ENCODE assay signal across 9 cellular contexts in genomic region chr13:99280166-99280565, GRCh38. TPM values are rescaled to one million over a fixed set of nuclear protein-coding genes. Genes with fewer than 3 reads are reported as not detected.
DNase-seq lines count a peak whose midpoint lies in the region; ATAC-seq and TF ChIP-seq lines count a peak whose summit lies in the region.
"Had no signal": no experiment of that assay in that cellular context is flagged by ENCODE, and none has a peak within 500 bp of the region (broad histone marks: within the 10 kb centered on the region; RNA-seq: fewer than 3 reads in every experiment).

No MANE protein-coding gene starts in this region.

- no peaks in the 10 kb centered on the region for H3F3A ChIP-seq in smooth muscle cell (ENCODE audit: low read depth)

- no peak overlapping the region for H2AFZ ChIP-seq in smooth muscle cell (ENCODE audit: low read depth)

- no peak overlapping the region for H3K4me3 Mint-ChIP-seq in activated CD4-positive, alpha-beta T cell treated with anti-CD3 and anti-CD28 coated beads, Interleukin-2, amount 10 ng/mL, durations not matched to agents 24 days and 14 days

- H3K4me3 ChIP-seq in RWPE2 (ENCODE audit: severe bottlenecking): no peak overlapping the region
- no peak overlapping the region for H3K4me3 ChIP-seq in smooth muscle cell
- H3K4me3 ChIP-seq: A549 had no signal

- peaks cover 67% of the 10 kb centered on the region for H3K4me1 Mint-ChIP-seq in activated CD4-positive, alpha-beta T cell treated with anti-CD3 and anti-CD28 coated beads, Interleukin-2, amount 10 ng/mL, durations not matched to agents 24 days and 14 days

- H3K36me3 Mint-ChIP-seq in activated CD4-positive, alpha-beta T cell treated with anti-CD3 and anti-CD28 coated beads, Interleukin-2, amount 10 ng/mL, durations not matched to agents 24 days and 14 days (ENCODE audit: low read depth): peaks cover 28% of the 10 kb centered on the region

- H3K36me3 ChIP-seq in RWPE2 (ENCODE audit: low read depth) (0 out of 2 replicates have a peak, but pooled peaks cover 3% of the 10 kb centered on the region), smooth muscle cell (ENCODE audit: low read depth) (no peaks in the 10 kb centered on the region)

- peak; percentile 52; the same call in 2 of the 3 replicates for ATAC-seq in RWPE2 (ENCODE audit: low read depth)
- ATAC-seq in HG02798 (IDR thresholded peaks at IDR 0.05; ENCODE audit: poor library complexity, unreplicated experiment): no peak
- ATAC-seq: A549 had no signal

- H3K9me3 Mint-ChIP-seq in activated CD4-positive, alpha-beta T cell treated with anti-CD3 and anti-CD28 coated beads, Interleukin-2, amount 10 ng/mL, durations not matched to agents 24 days and 14 days: no peaks in the 10 kb centered on the region

- no peak overlapping the region for H3K27ac Mint-ChIP-seq in activated CD4-positive, alpha-beta T cell treated with anti-CD3 and anti-CD28 coated beads, Interleukin-2, amount 10 ng/mL, durations not matched to agents 24 days and 14 days

- WGBS in smooth muscle cell (ENCODE audit: low lambda C conversion rate): 74% methylated on average over 3 of the region's 3 CpGs

- H3K4me1 ChIP-seq in RWPE2 (ENCODE audit: insufficient read depth, poor library complexity, severe bottlenecking) (no peaks in the 10 kb centered on the region), smooth muscle cell (ENCODE audit: low read depth) (peaks cover 23% of the 10 kb centered on the region)
- H3K4me1 ChIP-seq: A549 had no signal

- H4K20me1 ChIP-seq in smooth muscle cell (ENCODE audit: low read depth): no peaks in the 10 kb centered on the region

- no peak overlapping the region for H3K27ac ChIP-seq in RWPE2 (ENCODE audit: poor library complexity, severe bottlenecking)
- H3K27ac ChIP-seq in smooth muscle cell (ENCODE audit: low read depth): peak overlapping the region; percentile 51
- H3K27ac ChIP-seq: A549 had no signal

- no peak overlapping the region for H3K9ac ChIP-seq in smooth muscle cell (ENCODE audit: low read depth)

- peak; percentile 51 for DNase-seq in activated CD4-positive, alpha-beta T cell treated with anti-CD3 and anti-CD28 coated beads, Interleukin-2, amount 10 ng/mL, durations not matched to agents 24 days and 14 days
- no peak for DNase-seq in activated CD4-positive, alpha-beta T cell treated with anti-CD3 and anti-CD28 coated beads, Interleukin-2, amount 50 U/mL, for 4 hours
- no peak for DNase-seq in RWPE2 (ENCODE audit: low spot score)
- DNase-seq in fibroblast of peridontal ligament (ENCODE audit: extremely low read depth): peak; percentile 73
- no peak for DNase-seq in smooth muscle cell (lab: John Stamatoyannopoulos, UW; ENCODE audit: unreplicated experiment)
- no peak for DNase-seq in GDM1 (lab: John Stamatoyannopoulos, UW)
- DNase-seq in superior temporal gyrus (ENCODE audit: extremely low spot score): no peak

- intact Hi-C loops in activated CD4-positive, alpha-beta T cell treated with anti-CD3 and anti-CD28 coated beads, Interleukin-2, amount 10 ng/mL, durations not matched to agents 24 days and 14 days (cut with micrococcal nuclease): no loop called here

- no peak overlapping the region for H3K4me2 ChIP-seq in smooth muscle cell
- H3K4me2 ChIP-seq: A549 had no signal

- no peaks in the 10 kb centered on the region for H3K79me2 ChIP-seq in smooth muscle cell (ENCODE audit: low read depth)

- H3K9me3 ChIP-seq in RWPE2 (ENCODE audit: severe bottlenecking): no peaks in the 10 kb centered on the region
- H3K9me3 ChIP-seq in smooth muscle cell (replicated peaks; ENCODE audit: low read depth): no peaks in the 10 kb centered on the region
- H3K9me3 ChIP-seq: A549 had no signal

- TF ChIP-seq CTCF in RWPE2 (IDR thresholded peaks at IDR 0.05; ENCODE audit: poor library complexity, severe bottlenecking) (no peak), smooth muscle cell (IDR thresholded peaks at IDR 0.05; ENCODE audit: borderline replicate concordance, insufficient read depth, poor library complexity, severe bottlenecking) (no peak)

- no peaks in the 10 kb centered on the region for H3K27me3 ChIP-seq in RWPE2 (ENCODE audit: insufficient read depth, poor library complexity, severe bottlenecking)
- no peaks in the 10 kb centered on the region for H3K27me3 ChIP-seq in smooth muscle cell (ENCODE audit: low read depth)

- no peaks in the 10 kb centered on the region for H3K27me3 Mint-ChIP-seq in activated CD4-positive, alpha-beta T cell treated with anti-CD3 and anti-CD28 coated beads, Interleukin-2, amount 10 ng/mL, durations not matched to agents 24 days and 14 days

RNA-seq across cellular contexts. Expression of gene GPR18, which starts 22.0 kb away (rescaled TPM):
- 5.9 and 6.3 TPM in 2 replicates for total RNA-seq in activated CD4-positive, alpha-beta T cell treated with anti-CD3 and anti-CD28 coated beads, Interleukin-2, amount 10 ng/mL, durations not matched to agents 24 days and 14 days
- 0.36 TPM in 1 of 2 replicates, not detected in the other for total RNA-seq in smooth muscle cell
- polyA plus RNA-seq in smooth muscle cell: 0.38 TPM in 1 of 2 replicates, not detected in the other
- polyA plus RNA-seq: A549 had no signal

RNA-seq across cellular contexts. Expression of gene GPR183, which starts 27.0 kb away (rescaled TPM):
- 36.8 and 37.1 TPM in 2 replicates for total RNA-seq in activated CD4-positive, alpha-beta T cell treated with anti-CD3 and anti-CD28 coated beads, Interleukin-2, amount 10 ng/mL, durations not matched to agents 24 days and 14 days
- total RNA-seq in smooth muscle cell: 33.0 and 46.4 TPM in 2 replicates
- polyA plus RNA-seq in smooth muscle cell: 26.8 and 32.4 TPM in 2 replicates
- polyA plus RNA-seq: A549 had no signal

Comparison
In these comparisons a context has a peak if more than half of its experiments do, and no peak if none do; other contexts are left out.
1. DNase-seq: peak in activated CD4-positive, alpha-beta T cell treated with anti-CD3 and anti-CD28 coated beads, Interleukin-2, amount 10 ng/mL, durations not matched to agents 24 days and 14 days (single experiment) and fibroblast of peridontal ligament (single experiment); none in activated CD4-positive, alpha-beta T cell treated with anti-CD3 and anti-CD28 coated beads, Interleukin-2, amount 50 U/mL, for 4 hours (0 of 2), RWPE2 (single experiment), smooth muscle cell (single experiment), GDM1 (single experiment) and superior temporal gyrus (single experiment).